8 cellular contexts compared by ENCODE assay signal in genomic region chr1:32014937-32015363, GRCh38. TPM values are rescaled to one million over a fixed set of nuclear protein-coding genes. Genes with fewer than 3 reads are reported as not detected.
DNase-seq lines count a peak whose midpoint lies in the region; ATAC-seq and TF ChIP-seq lines count a peak whose summit lies in the region.

No MANE protein-coding gene starts in this region.

- intact Hi-C loops in IMR-90 (cut with micrococcal nuclease) (no loop called here), mammary epithelial cell (cut with micrococcal nuclease) (loop anchor here (5.0 kb wide), 1 partner anchor 78 kb away; the partner anchor contains the start of gene PTP4A2)

- H3K9me3 ChIP-seq in IMR-90 (ENCODE audit: control insufficient read depth, insufficient read depth, low read length) (no peaks in the 10 kb centered on the region), mammary epithelial cell (replicated peaks; ENCODE audit: insufficient read depth, low read length) (no peaks in the 10 kb centered on the region), mononuclear cell (ENCODE audit: low read depth, low read length) (no peaks in the 10 kb centered on the region)

- WGBS in IMR-90 (ENCODE audit: extremely low coverage in 2 of 2, insufficient read length in 1 of 2), 2 experiments, result 0% methylated on average over 7 of the region's 14 CpGs; no CpG with 5 or more reads in 1 of the 2 experiments
- 0% methylated on average over 10 of the region's 14 CpGs for WGBS in mammary epithelial cell (ENCODE audit: low coverage, missing lambda C conversion rate)

- H2AK9ac ChIP-seq in IMR-90 (replicated peaks; ENCODE audit: low read depth, low read length, poor library complexity), result peak overlapping the region; percentile 100

- H3K14ac ChIP-seq in IMR-90 (replicated peaks; ENCODE audit: low read depth, low read length), result peak overlapping the region; percentile 93

- H4K20me1 ChIP-seq in IMR-90 (ENCODE audit: insufficient read depth, low read length) (peaks cover 58% of the 10 kb centered on the region), mammary epithelial cell (ENCODE audit: insufficient read depth, low read length) (peaks cover 10% of the 10 kb centered on the region)

- H2BK15ac ChIP-seq in IMR-90 (ENCODE audit: low read depth, low read length), result no peak overlapping the region

- POLR2A ChIA-PET in IMR-90 (lab: Charles Lee; ENCODE audit: unreplicated experiment), result no interaction called here

- H3K18ac ChIP-seq in IMR-90 (ENCODE audit: low read depth, low read length), result no peak overlapping the region

- H2AFZ ChIP-seq in IMR-90 (replicated peaks; ENCODE audit: low read length, poor library complexity) (no peak overlapping the region), mammary epithelial cell (ENCODE audit: low read depth, low read length) (no peak overlapping the region)

- TF ChIP-seq CTCF in AG09309 (IDR thresholded peaks at IDR 0.05; ENCODE audit: control insufficient read depth, insufficient read depth, low read depth, low read length, missing control alignments) (no peak), IMR-90 (conservative IDR thresholded peaks at IDR 0.05; ENCODE audit: low read depth, low read length) (no peak), mammary epithelial cell (conservative IDR thresholded peaks at IDR 0.05 in 1 of 2, IDR thresholded peaks at IDR 0.05 in 1 of 2; ENCODE audit: extremely low read depth in 1 of 2, insufficient read depth in 1 of 2, low read depth in 1 of 2, low read length in 2 of 2) (no peak)

- peaks cover 0 to 16% of the 10 kb centered on the region in 2 experiments; a peak in 2 of 4 replicates for H3K79me1 ChIP-seq in IMR-90 (ENCODE audit: low read depth in 1 of 2, low read length in 2 of 2)

- peak overlapping the region; percentile 92 for H2AK5ac ChIP-seq in IMR-90 (ENCODE audit: low read depth, low read length)

- peak overlapping the region; percentile 73 for H3K56ac ChIP-seq in IMR-90 (ENCODE audit: extremely low read depth, insufficient read depth, low read length)

- H3K23ac ChIP-seq in IMR-90 (ENCODE audit: low read depth, low read length), result peak overlapping the region; percentile 99

- no peak overlapping the region for H4K91ac ChIP-seq in IMR-90 (ENCODE audit: insufficient read depth, low read depth, low read length)

- H3K27ac ChIP-seq in IMR-90 (ENCODE audit: insufficient read depth, low read length), result peak overlapping the region; percentile 93
- H3K27ac ChIP-seq in mammary epithelial cell (ENCODE audit: insufficient read depth, low read depth, low read length), result peak overlapping the region; percentile 87

- H3K4ac ChIP-seq in IMR-90 (ENCODE audit: low read depth, low read length), result peak overlapping the region; percentile 92

- H3K4me3 ChIP-seq in AG09309 (ENCODE audit: control insufficient read depth, low read depth, low read length) (peak overlapping the region; percentile 91), IMR-90 (ENCODE audit: insufficient read depth, low read depth, low read length) (peak overlapping the region; percentile 94), mammary epithelial cell (replicated peaks in 1 of 3; ENCODE audit: insufficient read depth in 1 of 3, low read depth in 2 of 3, low read length in 3 of 3) (peak overlapping the region; percentile 74 to 96 (median 84)), mononuclear cell (ENCODE audit: low read length) (peak overlapping the region; percentile 96)

- dilution Hi-C loops in IMR-90 (cut with HindIII; ENCODE audit: low sequenced_read_pairs, unreplicated experiment) (no loop called here), mammary epithelial cell (cut with HindIII; ENCODE audit: low sequenced_read_pairs) (no loop called here)

- in situ Hi-C loops in IMR-90 (cut with MboI; ENCODE audit: low sequenced_read_pairs) (no loop called here), mammary epithelial cell (cut with MboI; ENCODE audit: low sequenced_read_pairs in 2 of 2) (no loop called here), ACHN (cut with HindIII; ENCODE audit: low pct_ligation_motif_present, low pct_unique_long_range_greater_than_20kb, low sequenced_read_pairs) (no loop called here)

- H2BK20ac ChIP-seq in IMR-90 (ENCODE audit: low read depth, low read length), result no peak overlapping the region

- H3K9me1 ChIP-seq in IMR-90 (ENCODE audit: insufficient read depth, low read length), result peaks cover 12% of the 10 kb centered on the region

- H2BK5ac ChIP-seq in IMR-90 (ENCODE audit: low read depth, low read length, poor library complexity, severe bottlenecking), result peak overlapping the region; percentile 95

- 0 out of 4 replicates have a peak overlapping the region, but pooled peaks of 1 of the 2 experiments have one; percentile 14 for H4K8ac ChIP-seq in IMR-90 (ENCODE audit: low read depth in 2 of 2, low read length in 2 of 2)

- H3K27me3 ChIP-seq in IMR-90 (ENCODE audit: control insufficient read depth, insufficient read depth, low read length) (no peaks in the 10 kb centered on the region), mammary epithelial cell (ENCODE audit: insufficient read depth, low read length) (no peaks in the 10 kb centered on the region), mononuclear cell (ENCODE audit: insufficient read depth, low read length) (no peaks in the 10 kb centered on the region)

- H3K9ac ChIP-seq in IMR-90 (ENCODE audit: low read depth, low read length), result peak overlapping the region; percentile 90
- peak overlapping the region; percentile 94 for H3K9ac ChIP-seq in mammary epithelial cell (ENCODE audit: insufficient read depth, low read length)

- H3K4me1 ChIP-seq in IMR-90 (ENCODE audit: control insufficient read depth, insufficient read depth, low read length) (peaks cover 5% of the 10 kb centered on the region; the same call in 1 of the 2 replicates), mammary epithelial cell (ENCODE audit: insufficient read depth, low read length) (peaks cover 17% of the 10 kb centered on the region), mononuclear cell (ENCODE audit: insufficient read depth, low read length) (peaks cover 46% of the 10 kb centered on the region)

- no peak for TF ChIP-seq RAD21 in IMR-90 (IDR thresholded peaks at IDR 0.05; ENCODE audit: low read length)

- no peak for TF ChIP-seq POLR2A in IMR-90 (IDR thresholded peaks at IDR 0.05; ENCODE audit: low read depth, low read length)

- peaks cover 6% of the 10 kb centered on the region for H3K36me3 ChIP-seq in IMR-90 (ENCODE audit: control insufficient read depth, insufficient read depth, low read length)
- H3K36me3 ChIP-seq in mammary epithelial cell (ENCODE audit: insufficient read depth, low read length), result no peaks in the 10 kb centered on the region

- H3K79me2 ChIP-seq in mammary epithelial cell (ENCODE audit: insufficient read depth, low read length), result peaks cover 61% of the 10 kb centered on the region

- peak overlapping the region; percentile 1; the same call in 1 of the 2 replicates for H4K5ac ChIP-seq in IMR-90 (ENCODE audit: low read depth, low read length)

- H3K4me2 ChIP-seq in IMR-90 (ENCODE audit: low read depth, low read length) (peak overlapping the region; percentile 92), mammary epithelial cell (ENCODE audit: insufficient read depth, low read depth, low read length) (peak overlapping the region; percentile 75)

- DNase-seq in AG09309 (ENCODE audit: low read depth) (no peak), IMR-90 (no peak), mammary epithelial cell (no peak), NCI-H446 (lab: John Stamatoyannopoulos, UW) (no peak), ACHN (no peak)
- no peak for DNase-seq in stimulated activated CD4-positive, alpha-beta T cell treated with anti-CD3 and anti-CD28 coated beads, Interleukin-4, amount 100 ng/mL, for 4 hours

- BruUV-seq in IMR-90 (replicated peaks; lab: Mats Ljungman, UMichigan), result no TSS peak
- no TSS peak for BruUV-seq in mammary epithelial cell (replicated peaks; lab: Mats Ljungman, UMichigan)

- no peak overlapping the region for H2BK120ac ChIP-seq in IMR-90 (ENCODE audit: low read depth, low read length)

- CTCF ChIA-PET in IMR-90 (lab: Yijun Ruan, JAX), result interaction anchor here (0.8 to 1.1 kb wide), 3 partner anchors 38 to 184 kb away, joined by 3 to 4 read pairs (median 3); no protein-coding TSS in a partner anchor
- CTCF ChIA-PET in mammary epithelial cell (lab: Charles Lee; ENCODE audit: low non-redundant PET), result interaction anchor here (0.6 kb wide), 1 partner anchor 11 kb away, joined by 4 read pairs; no protein-coding TSS in a partner anchor

- ATAC-seq in IMR-90 (ENCODE audit: low read depth) (no peak), GM18870 (IDR thresholded peaks at IDR 0.05; ENCODE audit: unreplicated experiment) (no peak)

TF ChIP-seq in IMR-90, 13 proteins besides CTCF, POLR2A, EP300 and RAD21 (continues in another document):
- TF ChIP-seq SMC3 (IDR thresholded peaks at IDR 0.05; ENCODE audit: low read depth, low read length), result no peak
- no peak for TF ChIP-seq MXI1 (IDR thresholded peaks at IDR 0.05; ENCODE audit: borderline replicate concordance, low read depth, low read length)
- TF ChIP-seq FOS (IDR thresholded peaks at IDR 0.05; ENCODE audit: low read depth, low read length), result no peak
- no peak for TF ChIP-seq NFE2L2 (IDR thresholded peaks at IDR 0.05; ENCODE audit: low read depth, low read length)
- no peak for TF ChIP-seq CEBPB (IDR thresholded peaks at IDR 0.05; ENCODE audit: low read depth, low read length)
- no peak for TF ChIP-seq BHLHE40 (IDR thresholded peaks at IDR 0.05; ENCODE audit: low read depth, low read length)
- TF ChIP-seq CHD1 (IDR thresholded peaks at IDR 0.05; ENCODE audit: low read depth, low read length), result no peak
- no peak for TF ChIP-seq USF2 (IDR thresholded peaks at IDR 0.05; ENCODE audit: low read depth, low read length)

RNA-seq across cellular contexts. Expression of gene KHDRBS1, which starts 1.3 kb away (rescaled TPM):
- 33.7 and 39.7 TPM in 2 replicates for total RNA-seq in IMR-90 (2012; rRNA removed)
- 52.6 and 67.6 TPM in 2 replicates for polyA plus RNA-seq in IMR-90 (2012; rRNA removed)
- 40.2 and 51.4 TPM in 2 replicates for polyA plus RNA-seq in IMR-90 (2012; cell fraction: cytosol; rRNA removed)
- 41.3 and 49.0 TPM in 2 replicates for polyA plus RNA-seq in IMR-90 (2012; cell fraction: nucleus; rRNA removed; ENCODE audit: low replicate concordance)
- total RNA-seq in mammary epithelial cell, result 100 to 1,000 TPM in 1 of 2 donors, 10 to 100 TPM in 1; 39.8 to 109 TPM
- polyA plus RNA-seq in mammary epithelial cell, result 46.6 TPM
- polyA minus RNA-seq in mammary epithelial cell, result 103 TPM
- total RNA-seq in mononuclear cell, result 54.7 TPM

RNA-seq across cellular contexts. Expression of gene TMEM39B, which starts 57.8 kb away (rescaled TPM):
- total RNA-seq in IMR-90 (2012; rRNA removed) (4.4 and 6.5 TPM in 2 replicates), mammary epithelial cell (10 to 100 TPM in 1 of 2 donors, 1 to 10 TPM in 1; 3.7 to 15.5 TPM), mononuclear cell (2.9 TPM)
- polyA plus RNA-seq in IMR-90 (2012; rRNA removed) (28.7 and 30.2 TPM in 2 replicates), mammary epithelial cell (15.8 TPM)
- polyA plus RNA-seq in IMR-90 (2012; cell fraction: cytosol; rRNA removed), result 21.5 and 31.3 TPM in 2 replicates
- 26.5 and 45.9 TPM in 2 replicates for polyA plus RNA-seq in IMR-90 (2012; cell fraction: nucleus; rRNA removed; ENCODE audit: low replicate concordance)
- 11.7 TPM for polyA minus RNA-seq in mammary epithelial cell
